Comparison of ENCODE assay signal across 23 cellular contexts in genomic region chrX:18721683-18722499, GRCh38. TPM values are rescaled to one million over a fixed set of nuclear protein-coding genes. Genes with fewer than 3 reads are reported as not detected.
DNase-seq lines count a peak whose midpoint lies in the region; ATAC-seq, FAIRE-seq and TF ChIP-seq lines count a peak whose summit lies in the region.
"Had no signal": no experiment of that assay in that cellular context is flagged by ENCODE, and none has a peak within 500 bp of the region (broad histone marks: within the 10 kb centered on the region; RNA-seq: fewer than 3 reads in every experiment).

No MANE protein-coding gene starts in this region.

- no peaks in the 10 kb centered on the region for H3K79me2 ChIP-seq in neural progenitor cell (ENCODE audit: low read depth)

- ATAC-seq in GM19324 (IDR thresholded peaks at IDR 0.05; ENCODE audit: low FRiP score, unreplicated experiment) (no peak), GM18867 (IDR thresholded peaks at IDR 0.05; ENCODE audit: unreplicated experiment) (no peak)
- ATAC-seq: activated CD4-positive, alpha-beta T cell treated with anti-CD3 and anti-CD28 coated beads for 36 hours; activated T-cell treated with anti-CD3 and anti-CD28 coated beads, Interleukin-2, amount 50 U/mL, for 72 hours; heart right ventricle; naive thymus-derived CD8-positive, alpha-beta T cell had no signal

- H3K27ac ChIP-seq in cingulate gyrus (ENCODE audit: low read depth, low read length) (peak overlapping the region; percentile 44), skeletal muscle tissue (ENCODE audit: low read depth, low read length) (peak overlapping the region; percentile 69), neural progenitor cell (no peak overlapping the region)
- H3K27ac ChIP-seq: BLaER1 treated with 17β-estradiol and CSF1 and Interleukin-3, amounts not matched to agents 10 nM and 100 nM; heart right ventricle; ovary had no signal

- H3K4me1 Mint-ChIP-seq in neural progenitor cell: peaks cover 18% of the 10 kb centered on the region

- DNase-seq in D721Med (ENCODE audit: insufficient read length, low spot score): no peak
- DNase-seq in midbrain (lab: John Stamatoyannopoulos, UW): peak; percentile 24
- no peak for DNase-seq in neural progenitor cell (ENCODE audit: low spot score)
- DNase-seq: activated CD4-positive, alpha-beta T cell treated with anti-CD3 and anti-CD28 coated beads for 36 hours; activated naive CD4-positive, alpha-beta T cell treated with anti-CD3 and anti-CD28 coated beads, Interleukin-2, amount 10 ng/mL, durations not matched to agents 7 days and 5 days; activated T-cell treated with anti-CD3 and anti-CD28 coated beads, Interleukin-2, amount 50 U/mL, for 72 hours; dermis blood vessel endothelial cell; DND-41; heart right ventricle; Karpas-422; mesenchymal stem cell; naive thymus-derived CD8-positive, alpha-beta T cell; NCI-H524; ovary had no signal

- no peak overlapping the region for H3K4me2 ChIP-seq in neural progenitor cell
- H3K4me2 ChIP-seq: BLaER1 treated with 17β-estradiol and CSF1 and Interleukin-3, amounts not matched to agents 10 nM and 100 nM had no signal

- H3K9ac ChIP-seq in skeletal muscle tissue (ENCODE audit: low read depth in 1 of 3, low read length in 3 of 3) (peak overlapping the region in 2 of 3 donors; percentile 33 to 35), neural progenitor cell (no peak overlapping the region)
- H3K9ac ChIP-seq: BLaER1 treated with 17β-estradiol and CSF1 and Interleukin-3, amounts not matched to agents 10 nM and 100 nM had no signal

- TF ChIP-seq CTCF in D721Med (IDR thresholded peaks at IDR 0.05; ENCODE audit: insufficient read depth, missing control alignments) (no peak), neural progenitor cell (IDR thresholded peaks at IDR 0.05) (no peak)

- no peaks in the 10 kb centered on the region for H3K36me3 ChIP-seq in skeletal muscle tissue (ENCODE audit: control insufficient read depth in 3 of 3, insufficient read depth in 3 of 3, low read length in 3 of 3)
- H3K36me3 ChIP-seq in neural progenitor cell: no peaks in the 10 kb centered on the region
- H3K36me3 ChIP-seq: BLaER1 treated with 17β-estradiol and CSF1 and Interleukin-3, amounts not matched to agents 10 nM and 100 nM; heart right ventricle; ovary had no signal

- no peak overlapping the region for H3K4me3 Mint-ChIP-seq in neural progenitor cell
- H3K4me3 Mint-ChIP-seq: activated CD4-positive, alpha-beta T cell treated with anti-CD3 and anti-CD28 coated beads for 36 hours; activated naive CD4-positive, alpha-beta T cell treated with anti-CD3 and anti-CD28 coated beads, Interleukin-2, amount 10 ng/mL, durations not matched to agents 7 days and 5 days; activated T-cell treated with anti-CD3 and anti-CD28 coated beads, Interleukin-2, amount 50 U/mL, for 72 hours; naive thymus-derived CD8-positive, alpha-beta T cell; T-helper 1 cell treated with Interleukin-12 subunit alpha and Interleukin-12 subunit beta and Interleukin-4 antibody, amounts not matched to agents 30 μg/mL and 1 μg/mL, for 36 hours had no signal

- H3K9me3 Mint-ChIP-seq in neural progenitor cell: peaks cover 19% of the 10 kb centered on the region
- H3K9me3 Mint-ChIP-seq: activated naive CD4-positive, alpha-beta T cell treated with anti-CD3 and anti-CD28 coated beads, Interleukin-2, amount 10 ng/mL, durations not matched to agents 7 days and 5 days; activated T-cell treated with anti-CD3 and anti-CD28 coated beads, Interleukin-2, amount 50 U/mL, for 72 hours; T-helper 1 cell treated with Interleukin-12 subunit alpha and Interleukin-12 subunit beta and Interleukin-4 antibody, amounts not matched to agents 30 μg/mL and 1 μg/mL, for 36 hours had no signal

- H3K36me3 Mint-ChIP-seq in neural progenitor cell: no peaks in the 10 kb centered on the region
- H3K36me3 Mint-ChIP-seq: activated naive CD4-positive, alpha-beta T cell treated with anti-CD3 and anti-CD28 coated beads, Interleukin-2, amount 10 ng/mL, durations not matched to agents 7 days and 5 days; naive thymus-derived CD8-positive, alpha-beta T cell had no signal

- H3K27me3 ChIP-seq in skeletal muscle tissue (ENCODE audit: control insufficient read depth in 3 of 3, insufficient read depth in 3 of 3, low read length in 3 of 3): no peaks in the 10 kb centered on the region
- no peaks in the 10 kb centered on the region for H3K27me3 ChIP-seq in neural progenitor cell
- H3K27me3 ChIP-seq: heart right ventricle, ovary had no signal

- peak; percentile 35 for FAIRE-seq in D721Med (lab: Jason Lieb, UNC)

- H3K27me3 Mint-ChIP-seq in neural progenitor cell (ENCODE audit: insufficient read depth, low read depth): peaks cover 3% of the 10 kb centered on the region
- H3K27me3 Mint-ChIP-seq: activated CD4-positive, alpha-beta T cell treated with anti-CD3 and anti-CD28 coated beads for 36 hours; activated naive CD4-positive, alpha-beta T cell treated with anti-CD3 and anti-CD28 coated beads, Interleukin-2, amount 10 ng/mL, durations not matched to agents 7 days and 5 days; naive thymus-derived CD8-positive, alpha-beta T cell had no signal

- H3K4me3 ChIP-seq in skeletal muscle tissue (ENCODE audit: low read length in 3 of 3) (no peak overlapping the region), neural progenitor cell (no peak overlapping the region)
- H3K4me3 ChIP-seq: BLaER1 treated with 17β-estradiol and CSF1 and Interleukin-3, amounts not matched to agents 10 nM and 100 nM; heart right ventricle; ovary had no signal

- H3K9me3 ChIP-seq in skeletal muscle tissue (ENCODE audit: control insufficient read depth in 3 of 3, low read length in 3 of 3) (no peaks in the 10 kb centered on the region), neural progenitor cell (ENCODE audit: low read depth) (no peaks in the 10 kb centered on the region)
- H3K9me3 ChIP-seq: BLaER1 treated with 17β-estradiol and CSF1 and Interleukin-3, amounts not matched to agents 10 nM and 100 nM; heart right ventricle; ovary had no signal

- H4K20me1 ChIP-seq in neural progenitor cell (ENCODE audit: low read depth): no peaks in the 10 kb centered on the region
- H4K20me1 ChIP-seq: BLaER1 treated with 17β-estradiol and CSF1 and Interleukin-3, amounts not matched to agents 10 nM and 100 nM had no signal

- H3K27ac Mint-ChIP-seq in neural progenitor cell: no peak overlapping the region
- H3K27ac Mint-ChIP-seq: activated CD4-positive, alpha-beta T cell treated with anti-CD3 and anti-CD28 coated beads for 36 hours; activated naive CD4-positive, alpha-beta T cell treated with anti-CD3 and anti-CD28 coated beads, Interleukin-2, amount 10 ng/mL, durations not matched to agents 7 days and 5 days; activated T-cell treated with anti-CD3 and anti-CD28 coated beads, Interleukin-2, amount 50 U/mL, for 72 hours; naive thymus-derived CD8-positive, alpha-beta T cell; T-helper 1 cell treated with Interleukin-12 subunit alpha and Interleukin-12 subunit beta and Interleukin-4 antibody, amounts not matched to agents 30 μg/mL and 1 μg/mL, for 36 hours had no signal

- H3K4me1 ChIP-seq in skeletal muscle tissue (ENCODE audit: control insufficient read depth in 3 of 3, insufficient read depth in 3 of 3, low read length in 3 of 3) (peaks cover 0 to 5% (median 0%) of the 10 kb centered on the region in 3 donors), neural progenitor cell (no peaks in the 10 kb centered on the region)

- no peak overlapping the region for H2AFZ ChIP-seq in neural progenitor cell (replicated peaks)

- no peaks in the 10 kb centered on the region for H3F3A ChIP-seq in neural progenitor cell (ENCODE audit: low read depth)

RNA-seq across cellular contexts. Expression of gene PPEF1, which starts 14.4 kb away (rescaled TPM):
- total RNA-seq in skeletal muscle tissue (1.0 TPM), neural progenitor cell (ENCODE audit: low replicate concordance) (0.26 and 0.34 TPM in 2 replicates)
- total RNA-seq: dermis blood vessel endothelial cell had no signal

RNA-seq across cellular contexts. Expression of gene RS1, which starts 50.0 kb away (rescaled TPM):
- total RNA-seq in skeletal muscle tissue (under 0.01 TPM), neural progenitor cell (ENCODE audit: low replicate concordance) (not detected in 2 replicates)
- total RNA-seq: activated CD4-positive, alpha-beta T cell treated with anti-CD3 and anti-CD28 coated beads for 36 hours; activated T-cell treated with anti-CD3 and anti-CD28 coated beads, Interleukin-2, amount 50 U/mL, for 72 hours; cardiac septum; dermis blood vessel endothelial cell; H4; heart right ventricle; naive thymus-derived CD8-positive, alpha-beta T cell; ovary; urinary bladder had no signal
